8 cellular contexts compared by ENCODE assay signal in genomic region chrX:154486396-154487207, GRCh38. TPM values are rescaled to one million over a fixed set of nuclear protein-coding genes. Genes with fewer than 3 reads are reported as not detected.
DNase-seq lines count a peak whose midpoint lies in the region; ATAC-seq and TF ChIP-seq lines count a peak whose summit lies in the region.

TSS of gene UBL4A (minus strand) at chrX:154486615. CDS start at chrX:154486584, 31 bp downstream.

- BruUV-seq in Caco-2 (replicated peaks; lab: Mats Ljungman, UMichigan) (no TSS peak), OCI-LY7 (replicated peaks; lab: Mats Ljungman, UMichigan) (no TSS peak)

- no peaks in the 10 kb centered on the region for H4K20me1 ChIP-seq in OCI-LY7 (ENCODE audit: insufficient read depth, low read length)

- peak within 1 kb of the TSS; percentile 83 for H3K4me2 ChIP-seq in OCI-LY7 (ENCODE audit: low read length)

- no peaks in the 10 kb centered on the region for H3K27me3 ChIP-seq in Caco-2 (replicated peaks; ENCODE audit: control insufficient read depth, insufficient read depth, low read length)
- H3K27me3 ChIP-seq in thoracic aorta (replicated peaks; ENCODE audit: insufficient read depth), result no peaks in the 10 kb centered on the region

- H3K4me3 ChIP-seq in Caco-2 (ENCODE audit: low read depth, low read length), result peak within 1 kb of the TSS; percentile 70
- H3K4me3 ChIP-seq in OCI-LY7 (ENCODE audit: low read depth, low read length, poor library complexity, severe bottlenecking), result peak within 1 kb of the TSS; percentile 98
- H3K4me3 ChIP-seq in thoracic aorta, result peak within 1 kb of the TSS; percentile 78

- 0 out of 2 replicates have a peak, but pooled peaks cover 1% of the 10 kb centered on the region for H3K36me3 ChIP-seq in Caco-2 (ENCODE audit: control insufficient read depth, insufficient read depth, low read length)
- peaks cover 27% of the 10 kb centered on the region for H3K36me3 ChIP-seq in OCI-LY7 (ENCODE audit: insufficient read depth, low read length)
- H3K36me3 ChIP-seq in thoracic aorta, result peaks cover 5% of the 10 kb centered on the region

- POLR2A ChIA-PET in Caco-2 (lab: Charles Lee) (interaction anchor here (0.6 to 1.2 kb wide), 5 partner anchors 8 to 116 kb away, joined by 3 to 4 read pairs (median 3); partner anchors contain the start of gene LAGE3), OCI-LY7 (lab: Charles Lee) (interaction anchor here (0.8 to 1.2 kb wide), 4 partner anchors 10 to 41 kb away, joined by 3 to 8 read pairs (median 4); partner anchors contain the start of gene FAM3A)
- POLR2A ChIA-PET in naive thymus-derived CD8-positive, alpha-beta T cell (lab: Charles Lee), result interaction anchor here (0.5 to 9.4 kb wide), 23 partner anchors 10 to 561 kb away, joined by 3 to 102 read pairs (median 5); partner anchors contain the start of genes ARHGAP4, FAM3A, FAM50A and PLXNA3

- intact Hi-C loops in Caco-2 (cut with micrococcal nuclease; ENCODE audit: unreplicated experiment) (no loop called here), OCI-LY7 (cut with micrococcal nuclease; ENCODE audit: unreplicated experiment) (loop anchor here (5.0 kb wide), 1 partner anchor 41 kb away; no protein-coding TSS in a partner anchor)

- CTCF ChIA-PET in Caco-2 (lab: Charles Lee) (interaction anchor here (0.6 kb wide), 1 partner anchor 41 kb away, joined by 4 read pairs; no protein-coding TSS in a partner anchor), OCI-LY7 (lab: Charles Lee; ENCODE audit: unreplicated experiment) (interaction anchor here (0.6 kb wide), 1 partner anchor 27 kb away, joined by 3 read pairs; no protein-coding TSS in a partner anchor)

- peak; percentile 35 for ATAC-seq in HG02588 (IDR thresholded peaks at IDR 0.05; ENCODE audit: unreplicated experiment)
- peak; percentile 13 to 21 for ATAC-seq in naive thymus-derived CD8-positive, alpha-beta T cell
- no peak for ATAC-seq in thoracic aorta (ENCODE audit: insufficient number of reproducible peaks, low FRiP score, low read depth)

- peak within 1 kb of the TSS; percentile 61 for H3K27ac ChIP-seq in OCI-LY7 (ENCODE audit: low read depth, low read length, poor library complexity, severe bottlenecking)
- H3K27ac ChIP-seq in thoracic aorta, result peak within 1 kb of the TSS; percentile 52 to 77

- H3K9me3 ChIP-seq in Caco-2, result no peaks in the 10 kb centered on the region
- H3K9me3 ChIP-seq in OCI-LY7 (ENCODE audit: low read length), result no peaks in the 10 kb centered on the region
- no peaks in the 10 kb centered on the region for H3K9me3 ChIP-seq in thoracic aorta

- peak within 1 kb of the TSS; percentile 84 for H3K27ac Mint-ChIP-seq in Caco-2 (ENCODE audit: unreplicated experiment)
- H3K27ac Mint-ChIP-seq in naive thymus-derived CD8-positive, alpha-beta T cell, result peak within 1 kb of the TSS; percentile 43 to 90 (median 86)

- no peaks in the 10 kb centered on the region for H3K9me2 ChIP-seq in OCI-LY7 (ENCODE audit: insufficient read depth, low read length)

- peaks cover 15% of the 10 kb centered on the region for H3K36me3 Mint-ChIP-seq in Caco-2 (ENCODE audit: insufficient read depth, unreplicated experiment)
- peaks cover 0 to 8% (median 0%) of the 10 kb centered on the region in 3 donors for H3K36me3 Mint-ChIP-seq in naive thymus-derived CD8-positive, alpha-beta T cell

- peaks cover 6% of the 10 kb centered on the region for H3K4me1 Mint-ChIP-seq in Caco-2 (ENCODE audit: low read depth, unreplicated experiment)
- H3K4me1 Mint-ChIP-seq in naive thymus-derived CD8-positive, alpha-beta T cell, result peaks cover 4 to 52% (median 28%) of the 10 kb centered on the region in 4 donors

- H3K4me3 Mint-ChIP-seq in Caco-2 (ENCODE audit: unreplicated experiment), result peak within 1 kb of the TSS; percentile 71
- peak within 1 kb of the TSS; percentile 74 to 89 (median 76) for H3K4me3 Mint-ChIP-seq in naive thymus-derived CD8-positive, alpha-beta T cell

- DNase-seq in Caco-2 (peak; percentile 89 to 90), OCI-LY7 (ENCODE audit: low spot score) (peak; percentile 62), activated T-helper 1 cell treated with Interleukin-2 at 50 U/mL for 16 hours (ENCODE audit: low read depth) (peak; percentile 43), fibroblast of gingiva (ENCODE audit: low read depth) (peak; percentile 9), thoracic aorta (ENCODE audit: low spot score) (peak; percentile 30), middle frontal gyrus (ENCODE audit: extremely low spot score, low spot score) (no peak)
- peak in 8 of 10 donors; percentile 27 to 57 (median 44) for DNase-seq in naive thymus-derived CD8-positive, alpha-beta T cell

- no peak for TF ChIP-seq CTCF in Caco-2 (IDR thresholded peaks at IDR 0.05; ENCODE audit: insufficient read depth in 1 of 2, low read depth in 1 of 2, low read length in 1 of 2, severe bottlenecking in 1 of 2, unreplicated experiment in 1 of 2)
- TF ChIP-seq CTCF in OCI-LY7 (conservative IDR thresholded peaks at IDR 0.05; ENCODE audit: low read length), result no peak
- TF ChIP-seq CTCF in thoracic aorta (IDR thresholded peaks at IDR 0.05), result no peak

- H3K79me2 ChIP-seq in OCI-LY7 (ENCODE audit: insufficient read depth, low read depth, low read length), result peaks cover 16% of the 10 kb centered on the region

- no peaks in the 10 kb centered on the region for H3K27me3 Mint-ChIP-seq in Caco-2 (ENCODE audit: insufficient read depth, unreplicated experiment)
- no peaks in the 10 kb centered on the region for H3K27me3 Mint-ChIP-seq in naive thymus-derived CD8-positive, alpha-beta T cell

- H2AFZ ChIP-seq in OCI-LY7 (ENCODE audit: low read length), result no peak within 1 kb of the TSS

- H3K4me1 ChIP-seq in Caco-2 (peaks cover 4% of the 10 kb centered on the region; the same call in 1 of the 2 replicates), OCI-LY7 (ENCODE audit: insufficient read depth, low read length, poor library complexity, severe bottlenecking) (peaks cover 53% of the 10 kb centered on the region), thoracic aorta (ENCODE audit: control insufficient read depth in 1 of 2, low read depth in 2 of 2) (peaks cover 3 to 41% of the 10 kb centered on the region in 2 donors)

- no peaks in the 10 kb centered on the region for H3K9me3 Mint-ChIP-seq in Caco-2 (ENCODE audit: unreplicated experiment)
- H3K9me3 Mint-ChIP-seq in naive thymus-derived CD8-positive, alpha-beta T cell, result no peaks in the 10 kb centered on the region

RNA-seq across cellular contexts. Expression of gene UBL4A, which starts in this region (rescaled TPM):
- total RNA-seq in Caco-2 (2022) (38.8 and 42.5 TPM in 2 replicates), OCI-LY7 (2022) (49.4 and 49.7 TPM in 2 replicates), thoracic aorta (10 to 100 TPM; 28.1 to 67.1 TPM)
- total RNA-seq in OCI-LY7 (2014; rRNA removed; shearing (Covaris generic)), result 76.0 and 89.9 TPM in 2 replicates
- total RNA-seq in naive thymus-derived CD8-positive, alpha-beta T cell, result 10 to 100 TPM; 29.0 to 30.9 TPM
- 10 to 100 TPM; 31.1 to 51.7 (median 37.9) TPM for polyA plus RNA-seq in naive thymus-derived CD8-positive, alpha-beta T cell
